Comparison of ENCODE assay signal across 2 cellular contexts in the genomic region with DNA sequence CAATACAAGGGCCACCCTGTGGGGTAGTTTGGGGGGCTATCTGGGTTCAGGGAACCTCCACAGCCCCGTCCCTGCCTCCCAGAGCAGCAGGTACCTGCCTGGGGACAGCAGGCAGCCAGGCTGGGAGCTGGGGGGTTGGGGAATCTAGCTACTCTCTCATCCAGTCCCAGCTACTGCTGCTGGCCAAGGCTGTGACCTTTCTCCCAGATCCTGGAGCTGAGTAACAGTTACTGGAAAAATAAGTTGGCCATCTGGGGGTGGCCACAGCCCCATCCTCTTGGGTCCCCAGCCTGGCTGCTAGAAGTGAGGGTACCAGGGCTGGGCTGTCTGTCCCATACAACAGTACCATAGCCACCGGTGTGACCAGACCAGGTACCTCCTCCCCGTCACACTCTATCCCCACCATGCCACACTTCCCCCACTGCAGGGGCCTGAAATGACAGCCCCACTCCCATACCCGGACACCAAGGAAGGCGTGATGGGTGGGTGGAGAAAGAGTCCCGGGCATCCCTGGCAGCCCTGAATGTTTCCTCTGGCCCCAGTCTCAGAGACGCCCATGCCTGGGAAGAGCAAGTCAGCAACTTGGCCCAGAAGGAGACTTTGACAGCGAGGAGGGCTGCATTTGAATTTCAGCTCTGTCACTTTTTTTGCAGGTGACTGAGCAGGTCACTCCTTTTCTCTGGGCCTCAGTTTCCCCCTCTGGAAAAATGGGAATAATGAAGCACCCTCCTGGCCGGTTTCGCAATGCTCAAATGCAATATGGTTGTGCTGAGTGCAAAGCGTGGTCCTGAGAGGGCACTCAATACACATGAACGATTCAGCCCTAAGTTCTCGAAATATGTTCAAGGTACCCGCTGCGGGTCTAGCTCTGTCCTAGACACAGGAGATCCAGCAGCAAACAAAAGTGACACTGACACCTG.
TF ChIP-seq lines count a peak whose summit lies in the region.

No MANE protein-coding gene starts in this region.

TF ChIP-seq in HEK293, 187 proteins besides CTCF, POLR2A, EP300 and RAD21:
- TF ChIP-seq, protein P1, sequence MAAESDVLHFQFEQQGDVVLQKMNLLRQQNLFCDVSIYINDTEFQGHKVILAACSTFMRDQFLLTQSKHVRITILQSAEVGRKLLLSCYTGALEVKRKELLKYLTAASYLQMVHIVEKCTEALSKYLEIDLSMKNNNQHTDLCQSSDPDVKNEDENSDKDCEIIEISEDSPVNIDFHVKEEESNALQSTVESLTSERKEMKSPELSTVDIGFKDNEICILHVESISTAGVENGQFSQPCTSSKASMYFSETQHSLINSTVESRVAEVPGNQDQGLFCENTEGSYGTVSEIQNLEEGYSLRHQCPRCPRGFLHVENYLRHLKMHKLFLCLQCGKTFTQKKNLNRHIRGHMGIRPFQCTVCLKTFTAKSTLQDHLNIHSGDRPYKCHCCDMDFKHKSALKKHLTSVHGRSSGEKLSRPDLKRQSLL (tag by site-specific recombination; IDR thresholded peaks at IDR 0.05), result no peak
- TF ChIP-seq ZNF521 (tag by site-specific recombination; IDR thresholded peaks at IDR 0.05) (no peak), GLIS1 (tag by site-specific recombination; IDR thresholded peaks at IDR 0.05) (0 out of 2 replicates have a peak, but pooled peaks have one; percentile 11), ZNF157 (tag by site-specific recombination; IDR thresholded peaks at IDR 0.05) (peak; percentile 100), IKZF3 (tag by site-specific recombination; IDR thresholded peaks at IDR 0.05) (0 out of 2 replicates have a peak, but pooled peaks have one; percentile 8), ZNF2 (tag by site-specific recombination; IDR thresholded peaks at IDR 0.05) (no peak), ZNF692 (tag by site-specific recombination; IDR thresholded peaks at IDR 0.05) (no peak), SETDB1 (IDR thresholded peaks at IDR 0.05; ENCODE audit: insufficient read length, low read length) (peak; percentile 77), ZNF558 (tag by site-specific recombination; IDR thresholded peaks at IDR 0.05) (no peak)
- TF ChIP-seq, protein P2, sequence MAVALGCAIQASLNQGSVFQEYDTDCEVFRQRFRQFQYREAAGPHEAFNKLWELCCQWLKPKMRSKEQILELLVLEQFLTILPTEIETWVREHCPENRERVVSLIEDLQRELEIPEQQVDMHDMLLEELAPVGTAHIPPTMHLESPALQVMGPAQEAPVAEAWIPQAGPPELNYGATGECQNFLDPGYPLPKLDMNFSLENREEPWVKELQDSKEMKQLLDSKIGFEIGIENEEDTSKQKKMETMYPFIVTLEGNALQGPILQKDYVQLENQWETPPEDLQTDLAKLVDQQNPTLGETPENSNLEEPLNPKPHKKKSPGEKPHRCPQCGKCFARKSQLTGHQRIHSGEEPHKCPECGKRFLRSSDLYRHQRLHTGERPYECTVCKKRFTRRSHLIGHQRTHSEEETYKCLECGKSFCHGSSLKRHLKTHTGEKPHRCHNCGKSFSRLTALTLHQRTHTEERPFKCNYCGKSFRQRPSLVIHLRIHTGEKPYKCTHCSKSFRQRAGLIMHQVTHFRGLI (tag by site-specific recombination; IDR thresholded peaks at IDR 0.05), result no peak
- TF ChIP-seq, protein P3, sequence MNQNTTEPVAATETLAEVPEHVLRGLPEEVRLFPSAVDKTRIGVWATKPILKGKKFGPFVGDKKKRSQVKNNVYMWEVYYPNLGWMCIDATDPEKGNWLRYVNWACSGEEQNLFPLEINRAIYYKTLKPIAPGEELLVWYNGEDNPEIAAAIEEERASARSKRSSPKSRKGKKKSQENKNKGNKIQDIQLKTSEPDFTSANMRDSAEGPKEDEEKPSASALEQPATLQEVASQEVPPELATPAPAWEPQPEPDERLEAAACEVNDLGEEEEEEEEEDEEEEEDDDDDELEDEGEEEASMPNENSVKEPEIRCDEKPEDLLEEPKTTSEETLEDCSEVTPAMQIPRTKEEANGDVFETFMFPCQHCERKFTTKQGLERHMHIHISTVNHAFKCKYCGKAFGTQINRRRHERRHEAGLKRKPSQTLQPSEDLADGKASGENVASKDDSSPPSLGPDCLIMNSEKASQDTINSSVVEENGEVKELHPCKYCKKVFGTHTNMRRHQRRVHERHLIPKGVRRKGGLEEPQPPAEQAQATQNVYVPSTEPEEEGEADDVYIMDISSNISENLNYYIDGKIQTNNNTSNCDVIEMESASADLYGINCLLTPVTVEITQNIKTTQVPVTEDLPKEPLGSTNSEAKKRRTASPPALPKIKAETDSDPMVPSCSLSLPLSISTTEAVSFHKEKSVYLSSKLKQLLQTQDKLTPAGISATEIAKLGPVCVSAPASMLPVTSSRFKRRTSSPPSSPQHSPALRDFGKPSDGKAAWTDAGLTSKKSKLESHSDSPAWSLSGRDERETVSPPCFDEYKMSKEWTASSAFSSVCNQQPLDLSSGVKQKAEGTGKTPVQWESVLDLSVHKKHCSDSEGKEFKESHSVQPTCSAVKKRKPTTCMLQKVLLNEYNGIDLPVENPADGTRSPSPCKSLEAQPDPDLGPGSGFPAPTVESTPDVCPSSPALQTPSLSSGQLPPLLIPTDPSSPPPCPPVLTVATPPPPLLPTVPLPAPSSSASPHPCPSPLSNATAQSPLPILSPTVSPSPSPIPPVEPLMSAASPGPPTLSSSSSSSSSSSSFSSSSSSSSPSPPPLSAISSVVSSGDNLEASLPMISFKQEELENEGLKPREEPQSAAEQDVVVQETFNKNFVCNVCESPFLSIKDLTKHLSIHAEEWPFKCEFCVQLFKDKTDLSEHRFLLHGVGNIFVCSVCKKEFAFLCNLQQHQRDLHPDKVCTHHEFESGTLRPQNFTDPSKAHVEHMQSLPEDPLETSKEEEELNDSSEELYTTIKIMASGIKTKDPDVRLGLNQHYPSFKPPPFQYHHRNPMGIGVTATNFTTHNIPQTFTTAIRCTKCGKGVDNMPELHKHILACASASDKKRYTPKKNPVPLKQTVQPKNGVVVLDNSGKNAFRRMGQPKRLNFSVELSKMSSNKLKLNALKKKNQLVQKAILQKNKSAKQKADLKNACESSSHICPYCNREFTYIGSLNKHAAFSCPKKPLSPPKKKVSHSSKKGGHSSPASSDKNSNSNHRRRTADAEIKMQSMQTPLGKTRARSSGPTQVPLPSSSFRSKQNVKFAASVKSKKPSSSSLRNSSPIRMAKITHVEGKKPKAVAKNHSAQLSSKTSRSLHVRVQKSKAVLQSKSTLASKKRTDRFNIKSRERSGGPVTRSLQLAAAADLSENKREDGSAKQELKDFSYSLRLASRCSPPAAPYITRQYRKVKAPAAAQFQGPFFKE (tag by site-specific recombination; IDR thresholded peaks at IDR 0.05; ENCODE audit: borderline replicate concordance), result no peak
TF ChIP-seq in HEK293: peak in this region for 4.

TF ChIP-seq in H1, 55 proteins besides CTCF, POLR2A, EP300 and RAD21:
- TF ChIP-seq SIRT6 (IDR thresholded peaks at IDR 0.05; ENCODE audit: low read length) (no peak), NANOG (IDR thresholded peaks at IDR 0.05; ENCODE audit: insufficient read depth, low read depth, low read length, poor library complexity, severe bottlenecking) (no peak), CEBPB (IDR thresholded peaks at IDR 0.05; ENCODE audit: low read depth, low read length) (peak; percentile 30; the same call in 1 of the 2 replicates), GTF2F1 (IDR thresholded peaks at IDR 0.05; ENCODE audit: borderline replicate concordance, low read depth, low read length) (no peak), SIN3A (conservative IDR thresholded peaks at IDR 0.05 in 1 of 2, IDR thresholded peaks at IDR 0.05 in 1 of 2; ENCODE audit: low read depth in 1 of 2, low read length in 2 of 2) (no peak)
